Comparison of ENCODE assay signal across 1 cellular context in the genomic region with DNA sequence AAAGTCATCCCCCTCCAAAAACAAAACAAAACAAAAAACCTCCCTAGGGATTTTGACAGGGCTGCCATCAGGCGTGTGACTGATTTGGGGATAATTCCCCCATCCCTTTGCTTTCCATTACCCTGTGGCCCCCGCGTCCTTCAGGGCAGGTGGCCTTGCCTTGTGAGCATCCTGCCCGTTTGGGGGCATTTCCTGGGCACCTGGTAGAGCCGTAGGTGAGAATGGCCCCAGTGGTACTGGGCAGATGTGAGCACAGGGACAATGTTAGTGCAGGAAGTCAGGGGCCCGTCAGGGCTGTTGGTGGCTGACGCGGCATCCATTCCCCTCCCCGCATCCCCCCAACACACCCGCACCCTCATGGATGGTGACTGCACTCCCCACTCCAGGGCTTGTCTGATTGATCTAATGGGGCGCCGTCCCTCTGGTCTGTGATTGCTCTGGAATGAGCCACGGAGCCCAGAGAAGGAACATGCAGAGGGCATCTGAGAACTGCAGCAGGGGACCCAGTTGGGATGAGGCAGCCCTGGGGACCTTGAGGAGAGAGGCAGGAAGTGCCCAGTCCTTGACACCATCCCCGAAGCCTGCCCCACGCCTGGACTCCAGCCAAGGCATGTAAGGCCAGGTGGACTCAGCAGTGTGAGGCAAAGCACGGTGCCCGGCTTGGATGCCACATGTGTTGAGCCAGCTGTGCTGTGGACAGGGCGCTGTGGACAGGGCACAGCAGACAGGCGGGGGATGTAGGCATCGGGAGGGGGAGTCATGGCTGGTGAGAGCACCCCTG.
TF ChIP-seq lines count a peak whose summit lies in the region.

No MANE protein-coding gene starts in this region.

TF ChIP-seq in SK-N-SH, 30 proteins besides CTCF, POLR2A, EP300 and RAD21 (continued from another document):
- TF ChIP-seq ZBTB33 (IDR thresholded peaks at IDR 0.05; ENCODE audit: borderline replicate concordance, low read depth) (no peak), TCF12 (IDR thresholded peaks at IDR 0.05) (no peak), CHD2 (IDR thresholded peaks at IDR 0.05; ENCODE audit: low read length, partially characterized antibody) (no peak), FOXM1 (IDR thresholded peaks at IDR 0.05; ENCODE audit: low read depth) (no peak)
